27 cellular contexts compared by ENCODE assay signal in genomic region chr17:29862127-29862526, GRCh38.
"Had no signal": no experiment of that assay in that cellular context is flagged by ENCODE, and none has a peak within 500 bp of the region (broad histone marks: within the 10 kb centered on the region; RNA-seq: fewer than 3 reads in every experiment).

No MANE protein-coding gene starts in this region.

- H3K4me3 ChIP-seq: neural progenitor cell, pancreas, prostate gland, right lobe of liver, sigmoid colon, smooth muscle cell, spleen, suprapubic skin, testis, tibial artery, transverse colon, upper lobe of right lung, uterus had no signal

- ATAC-seq: naive thymus-derived CD4-positive, alpha-beta T cell; natural killer cell; pancreas; right cardiac atrium; right lobe of liver; stimulated activated memory B cell treated with anti-CD40 and anti-IgM and Interleukin-4, amounts not matched to agents 10 μg/mL and 1 μg/mL and 100 μg/mL, for 72 hours; stimulated activated naive CD8-positive, alpha-beta T cell treated with anti-CD3 and anti-CD28 coated beads, Interleukin-15, amount 100 ng/mL, for 72 hours; stimulated activated naive CD8-positive, alpha-beta T cell treated with anti-CD3 and anti-CD28 coated beads, Interleukin-15, Interleukin-2, amounts not matched to agents 100 U/mL and 50 U/mL, for 24 hours; upper lobe of right lung had no signal

- H3K36me3 ChIP-seq: neural progenitor cell, pancreas, prostate gland, right lobe of liver, sigmoid colon, spleen, suprapubic skin, tibial artery, transverse colon, upper lobe of right lung, uterus had no signal

- DNase-seq: naive thymus-derived CD4-positive, alpha-beta T cell; natural killer cell; nucleus accumbens; pancreas; right cardiac atrium; right lobe of liver; sigmoid colon; spleen; stimulated activated CD4-positive, alpha-beta T cell treated with anti-CD3 and anti-CD28 coated beads, Interleukin-12 subunit alpha, Interleukin-12 subunit beta, amount 100 ng/mL, for 4 hours; stimulated activated CD4-positive, alpha-beta T cell treated with anti-CD3 and anti-CD28 coated beads, Interleukin-1b, Interleukin-23, amount 100 ng/mL, for 48 hours; stimulated activated CD4-positive, alpha-beta T cell treated with anti-CD3 and anti-CD28 coated beads, Interleukin-4, amount 100 ng/mL, for 1 hour; stimulated activated CD4-positive, alpha-beta T cell treated with anti-CD3 and anti-CD28 coated beads, Interleukin-4, amount 100 ng/mL, for 4 hours; stimulated activated CD8-positive, alpha-beta memory T cell treated with anti-CD3 and anti-CD28 coated beads, Interleukin-4, amount 100 ng/mL, for 48 hours; stimulated activated naive CD4-positive, alpha-beta T cell; stimulated activated naive CD8-positive, alpha-beta T cell treated with anti-CD3 and anti-CD28 coated beads, Interleukin-15, amount 100 ng/mL, for 72 hours; stimulated activated naive CD8-positive, alpha-beta T cell treated with anti-CD3 and anti-CD28 coated beads, Interleukin-15, Interleukin-2, amounts not matched to agents 100 U/mL and 50 U/mL, for 24 hours; substantia nigra; testis; tibial artery; transverse colon; upper lobe of right lung; uterus had no signal

- H3K9me3 ChIP-seq: pancreas, prostate gland, right lobe of liver, sigmoid colon, suprapubic skin, testis, tibial artery, transverse colon, upper lobe of right lung, uterus had no signal

- H3K27me3 ChIP-seq: neural progenitor cell, pancreas, right lobe of liver, sigmoid colon, spleen, suprapubic skin, testis, tibial artery, transverse colon, upper lobe of right lung, uterus had no signal

- FAIRE-seq: pancreas had no signal

- H3K27ac ChIP-seq: neural progenitor cell, pancreas, prostate gland, right lobe of liver, sigmoid colon, spleen, suprapubic skin, testis, tibial artery, upper lobe of right lung, uterus had no signal

- H3K4me1 ChIP-seq: pancreas, prostate gland, suprapubic skin, testis, tibial artery, upper lobe of right lung, uterus had no signal
